Comparison of ENCODE assay signal across 8 cellular contexts in genomic region chr1:41802532-41803501, GRCh38.
DNase-seq lines count a peak whose midpoint lies in the region; ATAC-seq lines count a peak whose summit lies in the region.

No MANE protein-coding gene starts in this region.

- no peak overlapping the region for H3K27ac ChIP-seq in neuronal stem cell (replicated peaks; ENCODE audit: low read length)

- no peak overlapping the region for H2BK120ac ChIP-seq in neuronal stem cell (ENCODE audit: low read depth, low read length)

- no peaks in the 10 kb centered on the region for H3K27me3 ChIP-seq in neuronal stem cell (ENCODE audit: control insufficient read depth in 3 of 3, insufficient read depth in 3 of 3, low read depth in 1 of 3, low read length in 3 of 3)

- no CpG with 5 or more reads among the region's 4 CpGs for WGBS in neuronal stem cell (ENCODE audit: extremely low coverage in 2 of 2, insufficient read length in 2 of 2, insufficient replicate concordance in 1 of 2), 2 donors

- H4K8ac ChIP-seq in neuronal stem cell (ENCODE audit: low read depth, low read length): no peak overlapping the region

- H3K36me3 ChIP-seq in neuronal stem cell (replicated peaks in 1 of 2; ENCODE audit: control insufficient read depth in 2 of 2, insufficient read depth in 2 of 2, low read length in 2 of 2): no peaks in the 10 kb centered on the region

- no peak overlapping the region for H3K4ac ChIP-seq in neuronal stem cell (ENCODE audit: low read length)

- no peak overlapping the region for H2AK5ac ChIP-seq in neuronal stem cell (ENCODE audit: low read depth, low read length)

- no peak overlapping the region for H2BK5ac ChIP-seq in neuronal stem cell (ENCODE audit: low read length)

- no peak overlapping the region for H3K23ac ChIP-seq in neuronal stem cell (ENCODE audit: low read depth, low read length, poor library complexity)

- H3K9me3 ChIP-seq in neuronal stem cell (replicated peaks in 1 of 2; ENCODE audit: control insufficient read depth in 2 of 2, insufficient read depth in 1 of 2, low read depth in 1 of 2, low read length in 2 of 2): no peaks in the 10 kb centered on the region

- no peak overlapping the region for H3K14ac ChIP-seq in neuronal stem cell (ENCODE audit: low read length)

- H2BK15ac ChIP-seq in neuronal stem cell (ENCODE audit: low read length): no peak overlapping the region

- H3K18ac ChIP-seq in neuronal stem cell (ENCODE audit: low read length): peak overlapping the region; percentile 6

- no peak overlapping the region for H3K4me3 ChIP-seq in neuronal stem cell (ENCODE audit: low read length in 2 of 2)

- no peak for ATAC-seq in HG02884 (IDR thresholded peaks at IDR 0.05; ENCODE audit: unreplicated experiment)

- no peaks in the 10 kb centered on the region for H3K79me1 ChIP-seq in neuronal stem cell (ENCODE audit: low read depth, low read length)

- no peak overlapping the region for H3K9ac ChIP-seq in neuronal stem cell (ENCODE audit: low read depth, low read length, poor library complexity)

- peaks cover 0 to 11% of the 10 kb centered on the region in 2 donors for H3K4me1 ChIP-seq in neuronal stem cell (ENCODE audit: control insufficient read depth in 2 of 2, insufficient read depth in 1 of 2, low read depth in 1 of 2, low read length in 2 of 2)

- H4K91ac ChIP-seq in neuronal stem cell (ENCODE audit: low read depth, low read length, poor library complexity): no peak overlapping the region

- H2BK12ac ChIP-seq in neuronal stem cell (ENCODE audit: low read length): peak overlapping the region; percentile 4

- H2AFZ ChIP-seq in neuronal stem cell (ENCODE audit: low read length): no peak overlapping the region

- no peak overlapping the region for H3K4me2 ChIP-seq in neuronal stem cell (ENCODE audit: insufficient read depth, low read length, poor library complexity, severe bottlenecking)

- DNase-seq in activated CD4-positive, alpha-beta T cell treated with anti-CD3 and anti-CD28 coated beads, Interleukin-2, amount 50 U/mL, for 1 hour: peak; percentile 12
- DNase-seq in activated CD4-positive, alpha-beta T cell treated with anti-CD3 and anti-CD28 coated beads, Interleukin-2, amount 50 U/mL, for 48 hours: no peak
- DNase-seq in NCI-H2196 (lab: John Stamatoyannopoulos, UW; ENCODE audit: unreplicated experiment) (peak; percentile 40), neuronal stem cell (ENCODE audit: low spot score) (no peak), NCI-H82 treated with DMSO at 0.1 percent for 48 hours (lab: John Stamatoyannopoulos, UW; ENCODE audit: unreplicated experiment) (no peak), kidney tubule cell (ENCODE audit: low spot score) (no peak)
- peak; percentile 52 for DNase-seq in central memory CD4-positive, alpha-beta T cell

Comparison
In these comparisons a context has a peak if more than half of its experiments do, and no peak if none do; other contexts are left out.
1. DNase-seq: peak in activated CD4-positive, alpha-beta T cell treated with anti-CD3 and anti-CD28 coated beads, Interleukin-2, amount 50 U/mL, for 1 hour (single experiment), NCI-H2196 (single experiment) and central memory CD4-positive, alpha-beta T cell (single experiment); none in activated CD4-positive, alpha-beta T cell treated with anti-CD3 and anti-CD28 coated beads, Interleukin-2, amount 50 U/mL, for 48 hours (0 of 2), neuronal stem cell (single experiment), NCI-H82 treated with DMSO at 0.1 percent for 48 hours (single experiment) and kidney tubule cell (single experiment).